Comparison of ENCODE assay signal across 8 cellular contexts in the genomic region with DNA sequence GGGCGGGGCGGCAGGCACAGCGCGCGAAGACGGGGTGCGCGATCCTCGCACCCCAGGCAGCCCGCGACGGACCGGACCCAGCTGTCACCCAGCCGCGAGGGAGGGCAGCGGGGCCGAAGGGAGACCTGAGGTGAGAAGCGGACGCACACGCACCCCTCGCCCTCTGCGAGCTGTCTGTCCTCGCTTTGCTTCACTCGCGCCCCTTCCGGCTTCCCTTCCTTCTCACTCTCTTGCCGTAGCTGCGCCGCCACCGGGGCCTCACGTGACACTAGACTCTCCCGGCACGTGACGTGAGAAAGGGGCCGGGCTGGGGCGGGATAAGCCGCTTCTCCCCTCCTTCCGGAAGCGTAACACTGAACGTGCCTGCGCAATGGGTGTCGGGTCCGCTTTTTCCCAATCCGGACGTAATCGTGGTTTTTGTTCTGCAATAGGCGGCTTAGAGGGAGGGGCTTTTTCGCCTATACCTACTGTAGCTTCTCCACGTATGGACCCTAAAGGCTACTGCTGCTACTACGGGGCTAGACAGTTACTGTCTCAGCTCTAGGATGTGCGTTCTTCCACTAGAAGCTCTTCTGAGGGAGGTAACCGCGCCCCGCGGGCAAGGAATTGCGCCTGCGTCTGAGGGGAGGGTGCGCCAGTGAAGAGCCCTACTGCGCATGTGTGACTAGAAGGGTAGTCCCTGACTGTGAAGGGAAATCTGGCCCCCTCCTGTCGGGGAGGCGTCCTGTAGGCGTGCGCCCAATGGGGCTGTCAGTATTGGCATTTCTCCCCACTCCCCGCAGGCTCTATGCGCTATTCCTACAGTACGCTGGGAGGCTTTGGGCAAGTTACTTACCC. TPM values are rescaled to one million over a fixed set of nuclear protein-coding genes. Genes with fewer than 3 reads are reported as not detected.
A peak's percentile ranks its signal among the peaks of the same experiment; 100 is the strongest.
DNase-seq lines count a peak whose midpoint lies in the region; ATAC-seq and TF ChIP-seq lines count a peak whose summit lies in the region.

A gene (minus strand): TSS at position 270 of the 837 bp plus-strand sequence. CDS start 434 bp downstream, outside the sequence.
A gene with protein sequence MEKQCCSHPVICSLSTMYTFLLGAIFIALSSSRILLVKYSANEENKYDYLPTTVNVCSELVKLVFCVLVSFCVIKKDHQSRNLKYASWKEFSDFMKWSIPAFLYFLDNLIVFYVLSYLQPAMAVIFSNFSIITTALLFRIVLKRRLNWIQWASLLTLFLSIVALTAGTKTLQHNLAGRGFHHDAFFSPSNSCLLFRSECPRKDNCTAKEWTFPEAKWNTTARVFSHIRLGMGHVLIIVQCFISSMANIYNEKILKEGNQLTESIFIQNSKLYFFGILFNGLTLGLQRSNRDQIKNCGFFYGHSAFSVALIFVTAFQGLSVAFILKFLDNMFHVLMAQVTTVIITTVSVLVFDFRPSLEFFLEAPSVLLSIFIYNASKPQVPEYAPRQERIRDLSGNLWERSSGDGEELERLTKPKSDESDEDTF (plus strand): TSS at position 353 of the 837 bp plus-strand sequence. CDS start 1,359 bp downstream, outside the sequence.

- POLR2A ChIA-PET in naive thymus-derived CD8-positive, alpha-beta T cell (lab: Charles Lee) = interaction anchor here (0.8 to 1.4 kb wide), 8 partner anchors 8 to 953 kb away, joined by 3 to 7 read pairs (median 4); a partner anchor contains a TSS

- DNase-seq in ELF-1 (ENCODE audit: low read depth, low spot score) = peak; percentile 99
- peak; percentile 97 for DNase-seq in H4 (ENCODE audit: low spot score)
- DNase-seq in LoVo (ENCODE audit: low spot score) = peak; percentile 98
- peak; percentile 98 for DNase-seq in RWPE2 (ENCODE audit: low spot score)
- peak; percentile 98 for DNase-seq in activated T-helper 2 cell treated with anti-CD3 and anti-CD28 coated beads, Interferon-gamma antibody, Interleukin-2, Interleukin-4, amounts not matched to agents 10 μg/mL and 5 μg/mL and 100 μg/mL, durations not matched to agents 14 hours and 24 hours and 36 hours (ENCODE audit: low spot score)
- peak; percentile 97 for DNase-seq in fibroblast of mammary gland (ENCODE audit: low read depth)
- DNase-seq in naive thymus-derived CD8-positive, alpha-beta T cell = peak; percentile 95 to 100 (median 99)
- DNase-seq in stimulated activated naive CD4-positive, alpha-beta T cell (lab: John Stamatoyannopoulos, UW) = peak; percentile 98 to 100 (median 99)

- H3K36me3 ChIP-seq in RWPE2 (ENCODE audit: low read depth) = peaks cover 21% of the 10 kb centered on the region

- H3K9me3 ChIP-seq in RWPE2 (ENCODE audit: severe bottlenecking) = no peaks in the 10 kb centered on the region

- H3K4me1 ChIP-seq in RWPE2 (ENCODE audit: insufficient read depth, poor library complexity, severe bottlenecking) = peaks cover 12% of the 10 kb centered on the region

- intact Hi-C loops in activated T-helper 2 cell treated with anti-CD3 and anti-CD28 coated beads, Interferon-gamma antibody, Interleukin-2, Interleukin-4, amounts not matched to agents 10 μg/mL and 5 μg/mL and 100 μg/mL, durations not matched to agents 14 hours and 24 hours and 36 hours (cut with micrococcal nuclease) = loop anchor here (1.0 to 5.0 kb wide), 9 partner anchors 29 to 1135 kb away; a partner anchor contains a TSS

- H3K36me3 Mint-ChIP-seq in activated T-helper 2 cell treated with anti-CD3 and anti-CD28 coated beads, Interferon-gamma antibody, Interleukin-2, Interleukin-4, amounts not matched to agents 10 μg/mL and 5 μg/mL and 100 μg/mL, durations not matched to agents 14 hours and 24 hours and 36 hours (ENCODE audit: low read depth) = peaks cover 47% of the 10 kb centered on the region
- H3K36me3 Mint-ChIP-seq in naive thymus-derived CD8-positive, alpha-beta T cell = peaks cover 12 to 39% (median 20%) of the 10 kb centered on the region in 3 donors

- no peak for TF ChIP-seq CTCF in RWPE2 (IDR thresholded peaks at IDR 0.05; ENCODE audit: poor library complexity, severe bottlenecking)
- no peak for TF ChIP-seq CTCF in fibroblast of mammary gland (conservative IDR thresholded peaks at IDR 0.05; ENCODE audit: control insufficient read depth, insufficient read depth, low read depth, low read length)

- peak within 1 kb of the TSS; percentile 82 for H3K27ac ChIP-seq in RWPE2 (ENCODE audit: poor library complexity, severe bottlenecking)

- peak; percentile 83 for ATAC-seq in RWPE2 (ENCODE audit: low read depth)
- ATAC-seq in naive thymus-derived CD8-positive, alpha-beta T cell = peak; percentile 78 to 80

- peak within 1 kb of the TSS; percentile 99 for H3K27ac Mint-ChIP-seq in activated T-helper 2 cell treated with anti-CD3 and anti-CD28 coated beads, Interferon-gamma antibody, Interleukin-2, Interleukin-4, amounts not matched to agents 10 μg/mL and 5 μg/mL and 100 μg/mL, durations not matched to agents 14 hours and 24 hours and 36 hours
- peak within 1 kb of the TSS; percentile 94 to 100 (median 100) for H3K27ac Mint-ChIP-seq in naive thymus-derived CD8-positive, alpha-beta T cell

- peak within 1 kb of the TSS; percentile 92 for H3K4me3 Mint-ChIP-seq in activated T-helper 2 cell treated with anti-CD3 and anti-CD28 coated beads, Interferon-gamma antibody, Interleukin-2, Interleukin-4, amounts not matched to agents 10 μg/mL and 5 μg/mL and 100 μg/mL, durations not matched to agents 14 hours and 24 hours and 36 hours (ENCODE audit: low read depth)
- peak within 1 kb of the TSS; percentile 92 to 100 (median 98) for H3K4me3 Mint-ChIP-seq in naive thymus-derived CD8-positive, alpha-beta T cell

- no peaks in the 10 kb centered on the region for H3K27me3 Mint-ChIP-seq in activated T-helper 2 cell treated with anti-CD3 and anti-CD28 coated beads, Interferon-gamma antibody, Interleukin-2, Interleukin-4, amounts not matched to agents 10 μg/mL and 5 μg/mL and 100 μg/mL, durations not matched to agents 14 hours and 24 hours and 36 hours (ENCODE audit: low read depth)
- H3K27me3 Mint-ChIP-seq in naive thymus-derived CD8-positive, alpha-beta T cell = no peaks in the 10 kb centered on the region

- no peaks in the 10 kb centered on the region for H3K27me3 ChIP-seq in RWPE2 (ENCODE audit: insufficient read depth, poor library complexity, severe bottlenecking)

- H3K4me1 Mint-ChIP-seq in activated T-helper 2 cell treated with anti-CD3 and anti-CD28 coated beads, Interferon-gamma antibody, Interleukin-2, Interleukin-4, amounts not matched to agents 10 μg/mL and 5 μg/mL and 100 μg/mL, durations not matched to agents 14 hours and 24 hours and 36 hours (ENCODE audit: low read depth) = peaks cover 49% of the 10 kb centered on the region
- peaks cover 19 to 56% (median 54%) of the 10 kb centered on the region in 4 donors for H3K4me1 Mint-ChIP-seq in naive thymus-derived CD8-positive, alpha-beta T cell

- H3K9me3 Mint-ChIP-seq in activated T-helper 2 cell treated with anti-CD3 and anti-CD28 coated beads, Interferon-gamma antibody, Interleukin-2, Interleukin-4, amounts not matched to agents 10 μg/mL and 5 μg/mL and 100 μg/mL, durations not matched to agents 14 hours and 24 hours and 36 hours = no peaks in the 10 kb centered on the region
- H3K9me3 Mint-ChIP-seq in naive thymus-derived CD8-positive, alpha-beta T cell = no peaks in the 10 kb centered on the region

- H3K4me3 ChIP-seq in RWPE2 (ENCODE audit: severe bottlenecking) (peak within 1 kb of the TSS; percentile 56), fibroblast of mammary gland (ENCODE audit: control insufficient read depth, low read depth, low read length) (peak within 1 kb of the TSS; percentile 81)

RNA-seq across cellular contexts. Expression of the first gene that starts in this region (rescaled TPM):
- 57.4 and 74.9 TPM in 2 replicates for total RNA-seq in H4 (2014; rRNA removed; shearing (Covaris generic))
- 61.1 and 61.6 TPM in 2 replicates for total RNA-seq in activated T-helper 2 cell treated with anti-CD3 and anti-CD28 coated beads, Interferon-gamma antibody, Interleukin-2, Interleukin-4, amounts not matched to agents 10 μg/mL and 5 μg/mL and 100 μg/mL, durations not matched to agents 14 hours and 24 hours and 36 hours
- total RNA-seq in naive thymus-derived CD8-positive, alpha-beta T cell = 10 to 100 TPM; 49.7 to 57.4 TPM
- 10 to 100 TPM; 73.4 to 78.1 (median 74.7) TPM for polyA plus RNA-seq in naive thymus-derived CD8-positive, alpha-beta T cell

RNA-seq across cellular contexts. Expression of the second gene that starts in this region (rescaled TPM):
- total RNA-seq in H4 (2014; rRNA removed; shearing (Covaris generic)) = 40.4 and 44.3 TPM in 2 replicates
- total RNA-seq in activated T-helper 2 cell treated with anti-CD3 and anti-CD28 coated beads, Interferon-gamma antibody, Interleukin-2, Interleukin-4, amounts not matched to agents 10 μg/mL and 5 μg/mL and 100 μg/mL, durations not matched to agents 14 hours and 24 hours and 36 hours = 12.6 and 17.8 TPM in 2 replicates
- 10 to 100 TPM; 23.1 to 24.7 TPM for total RNA-seq in naive thymus-derived CD8-positive, alpha-beta T cell
- 10 to 100 TPM in 2 of 3 donors, 1 to 10 TPM in 1; 7.9 to 13.7 (median 11.4) TPM for polyA plus RNA-seq in naive thymus-derived CD8-positive, alpha-beta T cell

Comparison
In these comparisons a context has a peak if more than half of its experiments do, and no peak if none do; other contexts are left out.
1. Peak in every context shown above with its lines: DNase-seq, ATAC-seq, H3K4me3 ChIP-seq and H3K27ac ChIP-seq.